Comparison of ENCODE assay signal across 1 cellular context in genomic region chr19:50513746-50514345, GRCh38.
TF ChIP-seq lines count a peak whose summit lies in the region.

Gene ASPDH, minus strand, starts transcription at chr19:50513913. Its CDS starts 90 bp downstream, at chr19:50513823.

TF ChIP-seq in HepG2, 621 proteins besides CTCF, POLR2A, EP300 and RAD21 (continued from another document and continues in another):
- no peak for TF ChIP-seq NFATC3 (CRISPR knock-in tag; IDR thresholded peaks at IDR 0.05)
- TF ChIP-seq KDM3A (CRISPR knock-in tag; IDR thresholded peaks at IDR 0.05; ENCODE audit: low read depth): peak; percentile 76; the same call in 1 of the 2 replicates
- peak; percentile 73 for TF ChIP-seq HNRNPL (IDR thresholded peaks at IDR 0.05; ENCODE audit: low read depth, low read length)
- no peak for TF ChIP-seq ZNF614 (CRISPR knock-in tag; IDR thresholded peaks at IDR 0.05; ENCODE audit: borderline replicate concordance)
- TF ChIP-seq, protein P1, sequence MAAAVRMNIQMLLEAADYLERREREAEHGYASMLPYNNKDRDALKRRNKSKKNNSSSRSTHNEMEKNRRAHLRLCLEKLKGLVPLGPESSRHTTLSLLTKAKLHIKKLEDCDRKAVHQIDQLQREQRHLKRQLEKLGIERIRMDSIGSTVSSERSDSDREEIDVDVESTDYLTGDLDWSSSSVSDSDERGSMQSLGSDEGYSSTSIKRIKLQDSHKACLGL (CRISPR knock-in tag; IDR thresholded peaks at IDR 0.05): no peak
- TF ChIP-seq KLF11 (CRISPR knock-in tag; IDR thresholded peaks at IDR 0.05): no peak
- no peak for TF ChIP-seq ZNF83 (CRISPR knock-in tag; IDR thresholded peaks at IDR 0.05; ENCODE audit: borderline replicate concordance)
- TF ChIP-seq REPIN1 (CRISPR knock-in tag; IDR thresholded peaks at IDR 0.05; ENCODE audit: borderline replicate concordance, low read depth): no peak
- TF ChIP-seq, protein P2, sequence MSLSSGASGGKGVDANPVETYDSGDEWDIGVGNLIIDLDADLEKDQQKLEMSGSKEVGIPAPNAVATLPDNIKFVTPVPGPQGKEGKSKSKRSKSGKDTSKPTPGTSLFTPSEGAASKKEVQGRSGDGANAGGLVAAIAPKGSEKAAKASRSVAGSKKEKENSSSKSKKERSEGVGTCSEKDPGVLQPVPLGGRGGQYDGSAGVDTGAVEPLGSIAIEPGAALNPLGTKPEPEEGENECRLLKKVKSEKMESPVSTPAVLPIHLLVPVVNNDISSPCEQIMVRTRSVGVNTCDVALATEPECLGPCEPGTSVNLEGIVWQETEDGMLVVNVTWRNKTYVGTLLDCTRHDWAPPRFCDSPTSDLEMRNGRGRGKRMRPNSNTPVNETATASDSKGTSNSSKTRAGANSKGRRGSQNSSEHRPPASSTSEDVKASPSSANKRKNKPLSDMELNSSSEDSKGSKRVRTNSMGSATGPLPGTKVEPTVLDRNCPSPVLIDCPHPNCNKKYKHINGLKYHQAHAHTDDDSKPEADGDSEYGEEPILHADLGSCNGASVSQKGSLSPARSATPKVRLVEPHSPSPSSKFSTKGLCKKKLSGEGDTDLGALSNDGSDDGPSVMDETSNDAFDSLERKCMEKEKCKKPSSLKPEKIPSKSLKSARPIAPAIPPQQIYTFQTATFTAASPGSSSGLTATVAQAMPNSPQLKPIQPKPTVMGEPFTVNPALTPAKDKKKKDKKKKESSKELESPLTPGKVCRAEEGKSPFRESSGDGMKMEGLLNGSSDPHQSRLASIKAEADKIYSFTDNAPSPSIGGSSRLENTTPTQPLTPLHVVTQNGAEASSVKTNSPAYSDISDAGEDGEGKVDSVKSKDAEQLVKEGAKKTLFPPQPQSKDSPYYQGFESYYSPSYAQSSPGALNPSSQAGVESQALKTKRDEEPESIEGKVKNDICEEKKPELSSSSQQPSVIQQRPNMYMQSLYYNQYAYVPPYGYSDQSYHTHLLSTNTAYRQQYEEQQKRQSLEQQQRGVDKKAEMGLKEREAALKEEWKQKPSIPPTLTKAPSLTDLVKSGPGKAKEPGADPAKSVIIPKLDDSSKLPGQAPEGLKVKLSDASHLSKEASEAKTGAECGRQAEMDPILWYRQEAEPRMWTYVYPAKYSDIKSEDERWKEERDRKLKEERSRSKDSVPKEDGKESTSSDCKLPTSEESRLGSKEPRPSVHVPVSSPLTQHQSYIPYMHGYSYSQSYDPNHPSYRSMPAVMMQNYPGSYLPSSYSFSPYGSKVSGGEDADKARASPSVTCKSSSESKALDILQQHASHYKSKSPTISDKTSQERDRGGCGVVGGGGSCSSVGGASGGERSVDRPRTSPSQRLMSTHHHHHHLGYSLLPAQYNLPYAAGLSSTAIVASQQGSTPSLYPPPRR (CRISPR knock-in tag; IDR thresholded peaks at IDR 0.05; ENCODE audit: borderline replicate concordance): no peak
- no peak for TF ChIP-seq JDP2 (CRISPR knock-in tag; IDR thresholded peaks at IDR 0.05; ENCODE audit: borderline replicate concordance)
- TF ChIP-seq PCBP2 (optimal IDR thresholded peaks at IDR 0.05; ENCODE audit: low read depth, low read length, poor library complexity, severe bottlenecking): no peak
- TF ChIP-seq, protein P3, sequence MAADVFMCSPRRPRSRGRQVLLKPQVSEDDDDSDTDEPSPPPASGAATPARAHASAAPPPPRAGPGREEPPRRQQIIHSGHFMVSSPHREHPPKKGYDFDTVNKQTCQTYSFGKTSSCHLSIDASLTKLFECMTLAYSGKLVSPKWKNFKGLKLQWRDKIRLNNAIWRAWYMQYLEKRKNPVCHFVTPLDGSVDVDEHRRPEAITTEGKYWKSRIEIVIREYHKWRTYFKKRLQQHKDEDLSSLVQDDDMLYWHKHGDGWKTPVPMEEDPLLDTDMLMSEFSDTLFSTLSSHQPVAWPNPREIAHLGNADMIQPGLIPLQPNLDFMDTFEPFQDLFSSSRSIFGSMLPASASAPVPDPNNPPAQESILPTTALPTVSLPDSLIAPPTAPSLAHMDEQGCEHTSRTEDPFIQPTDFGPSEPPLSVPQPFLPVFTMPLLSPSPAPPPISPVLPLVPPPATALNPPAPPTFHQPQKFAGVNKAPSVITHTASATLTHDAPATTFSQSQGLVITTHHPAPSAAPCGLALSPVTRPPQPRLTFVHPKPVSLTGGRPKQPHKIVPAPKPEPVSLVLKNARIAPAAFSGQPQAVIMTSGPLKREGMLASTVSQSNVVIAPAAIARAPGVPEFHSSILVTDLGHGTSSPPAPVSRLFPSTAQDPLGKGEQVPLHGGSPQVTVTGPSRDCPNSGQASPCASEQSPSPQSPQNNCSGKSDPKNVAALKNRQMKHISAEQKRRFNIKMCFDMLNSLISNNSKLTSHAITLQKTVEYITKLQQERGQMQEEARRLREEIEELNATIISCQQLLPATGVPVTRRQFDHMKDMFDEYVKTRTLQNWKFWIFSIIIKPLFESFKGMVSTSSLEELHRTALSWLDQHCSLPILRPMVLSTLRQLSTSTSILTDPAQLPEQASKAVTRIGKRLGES (CRISPR knock-in tag; IDR thresholded peaks at IDR 0.05; ENCODE audit: borderline replicate concordance): no peak
- no peak for TF ChIP-seq KLF13 (CRISPR knock-in tag; IDR thresholded peaks at IDR 0.05)
- no peak for TF ChIP-seq TOPORS (CRISPR knock-in tag; IDR thresholded peaks at IDR 0.05)
- TF ChIP-seq E2F2 (CRISPR knock-in tag; IDR thresholded peaks at IDR 0.05; ENCODE audit: borderline replicate concordance): no peak
- TF ChIP-seq, protein P4, sequence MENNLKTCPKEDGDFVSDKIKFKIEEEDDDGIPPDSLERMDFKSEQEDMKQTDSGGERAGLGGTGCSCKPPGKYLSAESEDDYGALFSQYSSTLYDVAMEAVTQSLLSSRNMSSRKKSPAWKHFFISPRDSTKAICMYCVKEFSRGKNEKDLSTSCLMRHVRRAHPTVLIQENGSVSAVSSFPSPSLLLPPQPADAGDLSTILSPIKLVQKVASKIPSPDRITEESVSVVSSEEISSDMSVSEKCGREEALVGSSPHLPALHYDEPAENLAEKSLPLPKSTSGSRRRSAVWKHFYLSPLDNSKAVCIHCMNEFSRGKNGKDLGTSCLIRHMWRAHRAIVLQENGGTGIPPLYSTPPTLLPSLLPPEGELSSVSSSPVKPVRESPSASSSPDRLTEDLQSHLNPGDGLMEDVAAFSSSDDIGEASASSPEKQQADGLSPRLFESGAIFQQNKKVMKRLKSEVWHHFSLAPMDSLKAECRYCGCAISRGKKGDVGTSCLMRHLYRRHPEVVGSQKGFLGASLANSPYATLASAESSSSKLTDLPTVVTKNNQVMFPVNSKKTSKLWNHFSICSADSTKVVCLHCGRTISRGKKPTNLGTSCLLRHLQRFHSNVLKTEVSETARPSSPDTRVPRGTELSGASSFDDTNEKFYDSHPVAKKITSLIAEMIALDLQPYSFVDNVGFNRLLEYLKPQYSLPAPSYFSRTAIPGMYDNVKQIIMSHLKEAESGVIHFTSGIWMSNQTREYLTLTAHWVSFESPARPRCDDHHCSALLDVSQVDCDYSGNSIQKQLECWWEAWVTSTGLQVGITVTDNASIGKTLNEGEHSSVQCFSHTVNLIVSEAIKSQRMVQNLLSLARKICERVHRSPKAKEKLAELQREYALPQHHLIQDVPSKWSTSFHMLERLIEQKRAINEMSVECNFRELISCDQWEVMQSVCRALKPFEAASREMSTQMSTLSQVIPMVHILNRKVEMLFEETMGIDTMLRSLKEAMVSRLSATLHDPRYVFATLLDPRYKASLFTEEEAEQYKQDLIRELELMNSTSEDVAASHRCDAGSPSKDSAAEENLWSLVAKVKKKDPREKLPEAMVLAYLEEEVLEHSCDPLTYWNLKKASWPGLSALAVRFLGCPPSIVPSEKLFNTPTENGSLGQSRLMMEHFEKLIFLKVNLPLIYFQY (CRISPR knock-in tag; IDR thresholded peaks at IDR 0.05; ENCODE audit: borderline replicate concordance): no peak
- TF ChIP-seq CREBL2 (CRISPR knock-in tag; IDR thresholded peaks at IDR 0.05; ENCODE audit: borderline replicate concordance): no peak
- 0 out of 2 replicates have a peak, but pooled peaks have one; percentile 21 for TF ChIP-seq HDAC2 (CRISPR knock-in tag; IDR thresholded peaks at IDR 0.05)
- TF ChIP-seq SMAD9 (CRISPR knock-in tag; IDR thresholded peaks at IDR 0.05): no peak
- TF ChIP-seq, protein P5, sequence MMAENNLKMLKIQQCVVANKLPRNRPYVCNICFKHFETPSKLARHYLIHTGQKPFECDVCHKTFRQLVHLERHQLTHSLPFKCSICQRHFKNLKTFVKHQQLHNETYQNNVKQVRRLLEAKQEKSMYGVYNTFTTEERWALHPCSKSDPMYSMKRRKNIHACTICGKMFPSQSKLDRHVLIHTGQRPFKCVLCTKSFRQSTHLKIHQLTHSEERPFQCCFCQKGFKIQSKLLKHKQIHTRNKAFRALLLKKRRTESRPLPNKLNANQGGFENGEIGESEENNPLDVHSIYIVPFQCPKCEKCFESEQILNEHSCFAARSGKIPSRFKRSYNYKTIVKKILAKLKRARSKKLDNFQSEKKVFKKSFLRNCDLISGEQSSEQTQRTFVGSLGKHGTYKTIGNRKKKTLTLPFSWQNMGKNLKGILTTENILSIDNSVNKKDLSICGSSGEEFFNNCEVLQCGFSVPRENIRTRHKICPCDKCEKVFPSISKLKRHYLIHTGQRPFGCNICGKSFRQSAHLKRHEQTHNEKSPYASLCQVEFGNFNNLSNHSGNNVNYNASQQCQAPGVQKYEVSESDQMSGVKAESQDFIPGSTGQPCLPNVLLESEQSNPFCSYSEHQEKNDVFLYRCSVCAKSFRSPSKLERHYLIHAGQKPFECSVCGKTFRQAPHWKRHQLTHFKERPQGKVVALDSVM (CRISPR knock-in tag; IDR thresholded peaks at IDR 0.05): no peak
- no peak for TF ChIP-seq MAFF (IDR thresholded peaks at IDR 0.05; ENCODE audit: low read depth, low read length)
- TF ChIP-seq, protein P6, sequence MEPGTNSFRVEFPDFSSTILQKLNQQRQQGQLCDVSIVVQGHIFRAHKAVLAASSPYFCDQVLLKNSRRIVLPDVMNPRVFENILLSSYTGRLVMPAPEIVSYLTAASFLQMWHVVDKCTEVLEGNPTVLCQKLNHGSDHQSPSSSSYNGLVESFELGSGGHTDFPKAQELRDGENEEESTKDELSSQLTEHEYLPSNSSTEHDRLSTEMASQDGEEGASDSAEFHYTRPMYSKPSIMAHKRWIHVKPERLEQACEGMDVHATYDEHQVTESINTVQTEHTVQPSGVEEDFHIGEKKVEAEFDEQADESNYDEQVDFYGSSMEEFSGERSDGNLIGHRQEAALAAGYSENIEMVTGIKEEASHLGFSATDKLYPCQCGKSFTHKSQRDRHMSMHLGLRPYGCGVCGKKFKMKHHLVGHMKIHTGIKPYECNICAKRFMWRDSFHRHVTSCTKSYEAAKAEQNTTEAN (CRISPR knock-in tag; conservative IDR thresholded peaks at IDR 0.05): no peak
- TF ChIP-seq NR0B2 (CRISPR knock-in tag; IDR thresholded peaks at IDR 0.05): no peak
- TF ChIP-seq ZNF615 (CRISPR knock-in tag; IDR thresholded peaks at IDR 0.05; ENCODE audit: borderline replicate concordance): no peak
- TF ChIP-seq ZNF576 (CRISPR knock-in tag; IDR thresholded peaks at IDR 0.05): no peak
- TF ChIP-seq CHCHD3 (CRISPR knock-in tag; IDR thresholded peaks at IDR 0.05): no peak
- no peak for TF ChIP-seq HMG20B (CRISPR knock-in tag; conservative IDR thresholded peaks at IDR 0.05)
- TF ChIP-seq GABPB1 (CRISPR knock-in tag; IDR thresholded peaks at IDR 0.05): peak; percentile 53; the same call in 1 of the 2 replicates
- TF ChIP-seq ZNF607 (CRISPR knock-in tag; IDR thresholded peaks at IDR 0.05; ENCODE audit: borderline replicate concordance): no peak
- no peak for TF ChIP-seq ZNF18 (CRISPR knock-in tag; IDR thresholded peaks at IDR 0.05; ENCODE audit: insufficient replicate concordance)
- no peak for TF ChIP-seq TCF7L2 (IDR thresholded peaks at IDR 0.05; ENCODE audit: low read depth, low read length)
- TF ChIP-seq NR2C2 (CRISPR knock-in tag; IDR thresholded peaks at IDR 0.05; ENCODE audit: borderline replicate concordance): 0 out of 2 replicates have a peak, but pooled peaks have one; percentile 18
- no peak for TF ChIP-seq TAF15 (IDR thresholded peaks at IDR 0.05; ENCODE audit: low read depth, low read length, poor library complexity, severe bottlenecking)
- peak; percentile 94 for TF ChIP-seq HNF4A (CRISPR knock-in tag; IDR thresholded peaks at IDR 0.05)
- TF ChIP-seq ZNF660 (CRISPR knock-in tag; IDR thresholded peaks at IDR 0.05; ENCODE audit: borderline replicate concordance, low read depth): no peak
- TF ChIP-seq KDM5B (CRISPR knock-in tag; IDR thresholded peaks at IDR 0.05; ENCODE audit: borderline replicate concordance): no peak
- TF ChIP-seq ZNF564 (CRISPR knock-in tag; IDR thresholded peaks at IDR 0.05): no peak
- no peak for TF ChIP-seq ZBTB8A (CRISPR knock-in tag; IDR thresholded peaks at IDR 0.05; ENCODE audit: borderline replicate concordance, low read depth)
- TF ChIP-seq SETDB1 (CRISPR knock-in tag; IDR thresholded peaks at IDR 0.05; ENCODE audit: borderline replicate concordance): no peak
